8 cellular contexts compared by ENCODE assay signal in genomic region chr11:34105079-34105956, GRCh38. TPM values are rescaled to one million over a fixed set of nuclear protein-coding genes. Genes with fewer than 3 reads are reported as not detected.
DNase-seq lines count a peak whose midpoint lies in the region; ATAC-seq and TF ChIP-seq lines count a peak whose summit lies in the region.

NAT10 (plus strand) TSS chr11:34105629; CDS start chr11:34108226, 2,597 bp downstream.

- peak within 1 kb of the TSS; percentile 88 for H3K4me3 ChIP-seq in PC-9
- peak within 1 kb of the TSS; percentile 68 for H3K4me3 ChIP-seq in epithelial cell of proximal tubule (ENCODE audit: low read depth, low read length)
- peak within 1 kb of the TSS; percentile 96 for H3K4me3 ChIP-seq in mucosa of rectum (ENCODE audit: low read length in 2 of 2)

- H3K9me2 ChIP-seq in PC-9 (ENCODE audit: insufficient read depth): no peaks in the 10 kb centered on the region

- CTCF ChIA-PET in PC-9 (lab: Charles Lee): interaction anchor here (0.5 to 0.7 kb wide), 3 partner anchors 13 to 1287 kb away, joined by 3 to 6 read pairs (median 3); no protein-coding TSS in a partner anchor

- TF ChIP-seq CTCF in PC-9 (conservative IDR thresholded peaks at IDR 0.05) (no peak), epithelial cell of proximal tubule (conservative IDR thresholded peaks at IDR 0.05; ENCODE audit: low read depth, low read length) (peak; percentile 2)

- H3K36me3 ChIP-seq in PC-9 (ENCODE audit: low read depth): peaks cover 16% of the 10 kb centered on the region; the same call in 1 of the 2 replicates
- H3K36me3 ChIP-seq in mucosa of rectum (ENCODE audit: control insufficient read depth in 2 of 2, insufficient read depth in 2 of 2, low read length in 2 of 2): peaks cover 28 to 29% of the 10 kb centered on the region in 2 donors

- no peaks in the 10 kb centered on the region for H3K27me3 ChIP-seq in PC-9 (ENCODE audit: insufficient read depth, low read depth)
- no peaks in the 10 kb centered on the region for H3K27me3 ChIP-seq in mucosa of rectum (ENCODE audit: control insufficient read depth in 2 of 2, insufficient read depth in 2 of 2, low read length in 2 of 2)

- intact Hi-C loops in PC-9 (cut with micrococcal nuclease; ENCODE audit: unreplicated experiment): loop anchor here (1.0 to 10.0 kb wide), 3 partner anchors 108 to 809 kb away; partner anchors contain the start of genes ABTB2, APIP and PDHX

- ATAC-seq in GM21717 (IDR thresholded peaks at IDR 0.05; ENCODE audit: unreplicated experiment): peak; percentile 85

- TSS peak; percentile 99 for BruUV-seq in PC-9 (replicated peaks; lab: Mats Ljungman, UMichigan)

- H3K9me3 ChIP-seq in PC-9 (ENCODE audit: insufficient read depth, low read depth) (no peaks in the 10 kb centered on the region), mucosa of rectum (ENCODE audit: control insufficient read depth in 2 of 2, low read length in 2 of 2) (no peaks in the 10 kb centered on the region)

- peak within 1 kb of the TSS; percentile 91 to 97 for H3K9ac ChIP-seq in mucosa of rectum (ENCODE audit: low read depth in 1 of 2, low read length in 2 of 2)

- peak within 1 kb of the TSS; percentile 94 for H3K4me2 ChIP-seq in PC-9

- in situ Hi-C loops in KBM-7 (cut with MboI; ENCODE audit: low pct_unique_long_range_greater_than_20kb, low sequenced_read_pairs): no loop called here

- peaks cover 49% of the 10 kb centered on the region for H3F3A ChIP-seq in PC-9 (ENCODE audit: insufficient read depth, low read depth)

- POLR2A ChIA-PET in PC-9 (lab: Charles Lee; ENCODE audit: unreplicated experiment): interaction anchor here (0.6 to 0.7 kb wide), 3 partner anchors 259 to 905 kb away, joined by 3 to 4 read pairs (median 4); no protein-coding TSS in a partner anchor

- peaks cover 37% of the 10 kb centered on the region for H3K79me2 ChIP-seq in PC-9 (ENCODE audit: low read depth)

- DNase-seq in DMS79 (lab: John Stamatoyannopoulos, UW) (peak; percentile 99), KBM-7 (peak; percentile 97), PC-9 (peak; percentile 97), epithelial cell of proximal tubule (ENCODE audit: low read depth) (peak; percentile 88)
- DNase-seq in activated T-cell treated with anti-CD3 and anti-CD28 coated beads, Interleukin-2, amount 50 U/mL, for 1 hour: peak; percentile 97
- peak; percentile 99 for DNase-seq in stimulated activated CD8-positive, alpha-beta memory T cell treated with anti-CD3 and anti-CD28 coated beads, Interleukin-4, amount 100 ng/mL, for 48 hours

- H3K27ac ChIP-seq in PC-9 (peak within 1 kb of the TSS; percentile 90), mucosa of rectum (ENCODE audit: low read depth in 2 of 2, low read length in 2 of 2) (peak within 1 kb of the TSS; percentile 93 to 95)

- 0 out of 2 replicates have a peak, but pooled peaks cover 5% of the 10 kb centered on the region for H4K20me1 ChIP-seq in PC-9 (ENCODE audit: insufficient read depth)

- peaks cover 20% of the 10 kb centered on the region for H3K4me1 ChIP-seq in PC-9 (replicated peaks; ENCODE audit: insufficient read depth)
- H3K4me1 ChIP-seq in mucosa of rectum (ENCODE audit: control insufficient read depth in 2 of 2, insufficient read depth in 2 of 2, low read length in 2 of 2): peaks cover 9 to 10% of the 10 kb centered on the region in 2 donors

- peak within 1 kb of the TSS; percentile 95 for H2AFZ ChIP-seq in PC-9

RNA-seq across cellular contexts. Expression of gene NAT10, which starts in this region (rescaled TPM):
- total RNA-seq in PC-9 (2021) (53.2 and 62.3 TPM in 2 replicates), epithelial cell of proximal tubule (19.8 and 36.8 TPM in 2 replicates)

Comparison
In these comparisons a context has a peak if more than half of its experiments do, and no peak if none do; other contexts are left out.
1. Peak in every context shown above with its lines: DNase-seq, ATAC-seq, H3K4me3 ChIP-seq and H3K27ac ChIP-seq.